Comparison of ENCODE assay signal across 25 cellular contexts in the genomic region with DNA sequence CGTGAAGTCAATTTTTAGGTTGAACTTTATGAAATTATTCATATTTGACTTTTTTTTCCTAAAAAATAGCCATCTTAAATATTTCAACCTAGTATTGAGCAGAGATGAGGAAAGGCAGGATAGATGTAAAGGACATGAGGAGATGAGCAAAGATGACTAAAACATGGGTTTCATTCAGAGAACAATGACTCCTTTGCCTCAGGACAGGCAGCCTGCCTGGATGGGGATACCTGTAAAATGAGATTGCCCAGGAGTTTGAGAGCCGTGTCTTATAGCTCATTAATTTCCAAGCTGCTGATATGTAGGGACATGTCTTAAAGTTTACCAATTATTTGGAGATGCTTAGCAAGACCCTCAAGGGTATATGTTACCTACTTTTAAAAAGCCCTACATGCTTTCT.
A peak's percentile ranks its signal among the peaks of the same experiment; 100 is the strongest.
DNase-seq lines count a peak whose midpoint lies in the region; ATAC-seq, FAIRE-seq and TF ChIP-seq lines count a peak whose summit lies in the region.
"Had no signal": no experiment of that assay in that cellular context is flagged by ENCODE, and none has a peak within 500 bp of the region (broad histone marks: within the 10 kb centered on the region; RNA-seq: fewer than 3 reads in every experiment).

No MANE protein-coding gene starts in this region.

- dilution Hi-C loops in keratinocyte (cut with MboI; ENCODE audit: extremely low pct_ligation_motif_present, low sequenced_read_pairs): no loop called here

- DNase-seq in NCI-H2171 treated with DMSO at 0.1 percent for 48 hours (lab: John Stamatoyannopoulos, UW) (peak; percentile 17), NCI-H2171 (lab: John Stamatoyannopoulos, UW) (no peak), RWPE2 (ENCODE audit: low spot score) (no peak), epithelial cell of prostate (ENCODE audit: low read depth, low spot score) (peak; percentile 1), keratinocyte (ENCODE audit: low read depth, low spot score) (peak; percentile 7)
- DNase-seq: 8988T; ACHN; AML-193; BE2C; CD4-positive, alpha-beta T cell; CD8-positive, alpha-beta memory T cell; DMS 273 treated with DMSO at 0.1 percent for 48 hours; DMS79; EL; GDM1; GOT3 had no signal

- no peak overlapping the region for H2AFZ ChIP-seq in keratinocyte (ENCODE audit: control insufficient read depth, low read length)

- no peaks in the 10 kb centered on the region for H3K36me3 ChIP-seq in RWPE2 (ENCODE audit: low read depth)
- H3K36me3 ChIP-seq in keratinocyte (ENCODE audit: control insufficient read depth in 2 of 2, extremely low read depth in 1 of 2, insufficient read depth in 2 of 2, low read length in 2 of 2): no peaks in the 10 kb centered on the region
- H3K36me3 ChIP-seq: BE2C; BLaER1 treated with 17β-estradiol and CSF1 and Interleukin-3, amounts not matched to agents 10 nM and 100 nM; HAP-1 had no signal

- H3K9me1 ChIP-seq in keratinocyte (ENCODE audit: control insufficient read depth, extremely low read depth, insufficient read depth, low read length): no peaks in the 10 kb centered on the region

- no peak overlapping the region for H3K4me2 ChIP-seq in keratinocyte (ENCODE audit: control insufficient read depth, extremely low read depth, insufficient read depth, low read depth, low read length)
- H3K4me2 ChIP-seq: A549; BLaER1 treated with 17β-estradiol and CSF1 and Interleukin-3, amounts not matched to agents 10 nM and 100 nM had no signal

- H3K9ac ChIP-seq in keratinocyte (ENCODE audit: control insufficient read depth, extremely low read depth, insufficient read depth, low read length): no peak overlapping the region
- H3K9ac ChIP-seq: BLaER1 treated with 17β-estradiol and CSF1 and Interleukin-3, amounts not matched to agents 10 nM and 100 nM had no signal

- no peak overlapping the region for H3K27ac ChIP-seq in RWPE2 (ENCODE audit: poor library complexity, severe bottlenecking)
- no peak overlapping the region for H3K27ac ChIP-seq in epithelial cell of prostate
- H3K27ac ChIP-seq in keratinocyte (ENCODE audit: control insufficient read depth, insufficient read depth, low read length): no peak overlapping the region
- H3K27ac ChIP-seq: A549; BLaER1 treated with 17β-estradiol and CSF1 and Interleukin-3, amounts not matched to agents 10 nM and 100 nM had no signal

- H3K79me2 ChIP-seq in keratinocyte (ENCODE audit: control insufficient read depth, insufficient read depth, low read length): no peaks in the 10 kb centered on the region

- H3K9me3 ChIP-seq in RWPE2 (ENCODE audit: severe bottlenecking) (no peaks in the 10 kb centered on the region), keratinocyte (ENCODE audit: control insufficient read depth, low read depth, low read length) (no peaks in the 10 kb centered on the region)
- H3K9me3 ChIP-seq: A549; BE2C; BLaER1 treated with 17β-estradiol and CSF1 and Interleukin-3, amounts not matched to agents 10 nM and 100 nM; HAP-1 had no signal

- H3K4me1 ChIP-seq in RWPE2 (ENCODE audit: insufficient read depth, poor library complexity, severe bottlenecking): no peaks in the 10 kb centered on the region
- H3K4me1 ChIP-seq in keratinocyte (ENCODE audit: control insufficient read depth, extremely low read depth, insufficient read depth, low read length): peaks cover 3% of the 10 kb centered on the region
- H3K4me1 ChIP-seq: A549; BE2C; BLaER1 treated with 17β-estradiol and CSF1 and Interleukin-3, amounts not matched to agents 10 nM and 100 nM; HAP-1 had no signal

- H4K20me1 ChIP-seq in keratinocyte (ENCODE audit: control insufficient read depth, extremely low read depth, insufficient read depth, low read length): no peaks in the 10 kb centered on the region
- H4K20me1 ChIP-seq: BLaER1 treated with 17β-estradiol and CSF1 and Interleukin-3, amounts not matched to agents 10 nM and 100 nM had no signal

- no peak for TF ChIP-seq POLR2A in GM18505 (IDR thresholded peaks at IDR 0.05; ENCODE audit: borderline replicate concordance, extremely low read depth, insufficient read depth, insufficient read length)

- FAIRE-seq in keratinocyte (lab: Jason Lieb, UNC): no peak
- FAIRE-seq: A549, D721Med, GM12878, GM18507, H54 had no signal

- TF ChIP-seq CTCF in RWPE2 (IDR thresholded peaks at IDR 0.05; ENCODE audit: poor library complexity, severe bottlenecking) (no peak), keratinocyte (optimal IDR thresholded peaks at IDR 0.05 in 1 of 3, IDR thresholded peaks at IDR 0.05 in 1 of 3, conservative IDR thresholded peaks at IDR 0.05 in 1 of 3; ENCODE audit: extremely low read depth in 1 of 3, insufficient read depth in 2 of 3, low read length in 3 of 3) (no peak)

- ATAC-seq in RWPE2 (ENCODE audit: low read depth): 0 out of 3 replicates have a peak, but pooled peaks have one; percentile 23
- ATAC-seq in GM21529 (IDR thresholded peaks at IDR 0.05; ENCODE audit: unreplicated experiment): no peak
- ATAC-seq in GM18505 (IDR thresholded peaks at IDR 0.05; ENCODE audit: unreplicated experiment): no peak
- ATAC-seq: A549, GM12878 had no signal

- no peak overlapping the region for H3K4me3 ChIP-seq in RWPE2 (ENCODE audit: severe bottlenecking)
- H3K4me3 ChIP-seq in keratinocyte (ENCODE audit: control insufficient read depth in 2 of 3, extremely low read depth in 1 of 3, insufficient read depth in 2 of 3, low read depth in 1 of 3, low read length in 3 of 3): no peak overlapping the region
- H3K4me3 ChIP-seq: A549; BLaER1 treated with 17β-estradiol and CSF1 and Interleukin-3, amounts not matched to agents 10 nM and 100 nM; GM12878; HAP-1 had no signal

- H3K27me3 ChIP-seq in RWPE2 (ENCODE audit: insufficient read depth, poor library complexity, severe bottlenecking): no peaks in the 10 kb centered on the region
- H3K27me3 ChIP-seq in keratinocyte (ENCODE audit: control insufficient read depth, extremely low read depth, insufficient read depth, low read length): no peaks in the 10 kb centered on the region
- H3K27me3 ChIP-seq: BE2C; BLaER1 treated with 17β-estradiol and CSF1 and Interleukin-3, amounts not matched to agents 10 nM and 100 nM had no signal

Comparison
In these comparisons a context has a peak if more than half of its experiments do, and no peak if none do; other contexts are left out.
1. DNase-seq: peak in NCI-H2171 treated with DMSO at 0.1 percent for 48 hours (single experiment), epithelial cell of prostate (single experiment) and keratinocyte (single experiment); none in NCI-H2171 (single experiment) and RWPE2 (single experiment).